In genomic region chr1:79777481-79778219, GRCh38 we compare ENCODE assay signal across 10 cellular contexts.
DNase-seq lines count a peak whose midpoint lies in the region; ATAC-seq and TF ChIP-seq lines count a peak whose summit lies in the region.
"Had no signal": no experiment of that assay in that cellular context is flagged by ENCODE, and none has a peak within 500 bp of the region (broad histone marks: within the 10 kb centered on the region; RNA-seq: fewer than 3 reads in every experiment).

No MANE protein-coding gene starts in this region.

- TF ChIP-seq CTCF in activated CD8-positive, alpha-beta T cell treated with anti-CD3 and anti-CD28 coated beads for 36 hours (IDR thresholded peaks at IDR 0.05) = no peak

- no peak overlapping the region for H3K27ac Mint-ChIP-seq in activated T-helper 17 cell treated with anti-CD3 and anti-CD28 coated beads, Interleukin-2, amount 50 U/mL, for 72 hours
- H3K27ac Mint-ChIP-seq in activated CD8-positive, alpha-beta T cell treated with anti-CD3 and anti-CD28 coated beads for 36 hours = no peak overlapping the region
- H3K27ac Mint-ChIP-seq: activated T-cell treated with anti-CD3 and anti-CD28 coated beads, Interleukin-2, amount 50 U/mL, for 24 hours had no signal

- POLR2A ChIA-PET in activated CD8-positive, alpha-beta T cell treated with anti-CD3 and anti-CD28 coated beads for 36 hours (lab: Charles Lee) = no interaction called here

- intact Hi-C loops in activated CD8-positive, alpha-beta T cell treated with anti-CD3 and anti-CD28 coated beads for 36 hours (cut with micrococcal nuclease) = no loop called here

- H3K4me3 Mint-ChIP-seq in activated T-helper 17 cell treated with anti-CD3 and anti-CD28 coated beads, Interleukin-2, amount 50 U/mL, for 72 hours = no peak overlapping the region
- H3K4me3 Mint-ChIP-seq in activated CD8-positive, alpha-beta T cell treated with anti-CD3 and anti-CD28 coated beads for 36 hours = no peak overlapping the region
- H3K4me3 Mint-ChIP-seq: activated T-cell treated with anti-CD3 and anti-CD28 coated beads, Interleukin-2, amount 50 U/mL, for 24 hours had no signal

- peaks cover 3% of the 10 kb centered on the region for H3K9me3 Mint-ChIP-seq in activated T-helper 17 cell treated with anti-CD3 and anti-CD28 coated beads, Interleukin-2, amount 50 U/mL, for 72 hours
- peaks cover 2% of the 10 kb centered on the region for H3K9me3 Mint-ChIP-seq in activated CD8-positive, alpha-beta T cell treated with anti-CD3 and anti-CD28 coated beads for 36 hours

- no peaks in the 10 kb centered on the region for H3K4me1 Mint-ChIP-seq in activated T-helper 17 cell treated with anti-CD3 and anti-CD28 coated beads, Interleukin-2, amount 50 U/mL, for 72 hours
- H3K4me1 Mint-ChIP-seq in activated CD8-positive, alpha-beta T cell treated with anti-CD3 and anti-CD28 coated beads for 36 hours (ENCODE audit: low read depth) = no peaks in the 10 kb centered on the region

- CTCF ChIA-PET in activated CD8-positive, alpha-beta T cell treated with anti-CD3 and anti-CD28 coated beads for 36 hours (lab: Charles Lee) = no interaction called here

- ATAC-seq in GM19438 (IDR thresholded peaks at IDR 0.05; ENCODE audit: low read depth, unreplicated experiment) (peak; percentile 100), HG02970 (IDR thresholded peaks at IDR 0.05; ENCODE audit: low FRiP score, unreplicated experiment) (peak; percentile 99)
- no peak for ATAC-seq in activated T-helper 17 cell treated with anti-CD3 and anti-CD28 coated beads, Interleukin-2, amount 50 U/mL, for 72 hours (replicated peaks)
- ATAC-seq in activated CD8-positive, alpha-beta T cell treated with anti-CD3 and anti-CD28 coated beads for 36 hours = no peak

- DNase-seq in CMK (ENCODE audit: low read depth) (peak; percentile 49), NAMALWA (ENCODE audit: low spot score) (peak; percentile 73), NCI-H1694 (lab: John Stamatoyannopoulos, UW) (no peak), mesenteric fat pad (ENCODE audit: low spot score) (no peak)
- DNase-seq in activated CD8-positive, alpha-beta T cell treated with anti-CD3 and anti-CD28 coated beads for 36 hours = no peak
- DNase-seq: activated T-cell treated with anti-CD3 and anti-CD28 coated beads, Interleukin-2, amount 50 U/mL, for 24 hours; Karpas-422 had no signal

- H3K27me3 Mint-ChIP-seq in activated T-helper 17 cell treated with anti-CD3 and anti-CD28 coated beads, Interleukin-2, amount 50 U/mL, for 72 hours = no peaks in the 10 kb centered on the region
- H3K27me3 Mint-ChIP-seq in activated CD8-positive, alpha-beta T cell treated with anti-CD3 and anti-CD28 coated beads for 36 hours = no peaks in the 10 kb centered on the region
- H3K27me3 Mint-ChIP-seq: activated T-cell treated with anti-CD3 and anti-CD28 coated beads, Interleukin-2, amount 50 U/mL, for 24 hours had no signal

- H3K36me3 Mint-ChIP-seq in activated T-helper 17 cell treated with anti-CD3 and anti-CD28 coated beads, Interleukin-2, amount 50 U/mL, for 72 hours (ENCODE audit: low read depth) = no peaks in the 10 kb centered on the region
- no peaks in the 10 kb centered on the region for H3K36me3 Mint-ChIP-seq in activated CD8-positive, alpha-beta T cell treated with anti-CD3 and anti-CD28 coated beads for 36 hours (ENCODE audit: low read depth)

Comparison
In these comparisons a context has a peak if more than half of its experiments do, and no peak if none do; other contexts are left out.
1. DNase-seq: peak in CMK (single experiment) and NAMALWA (single experiment); none in NCI-H1694 (single experiment), activated CD8-positive, alpha-beta T cell treated with anti-CD3 and anti-CD28 coated beads for 36 hours (single experiment) and mesenteric fat pad (single experiment).
2. ATAC-seq: peak in GM19438 (single experiment) and HG02970 (single experiment); none in activated T-helper 17 cell treated with anti-CD3 and anti-CD28 coated beads, Interleukin-2, amount 50 U/mL, for 72 hours (single experiment) and activated CD8-positive, alpha-beta T cell treated with anti-CD3 and anti-CD28 coated beads for 36 hours (single experiment).